ENCODE assay signal across 12 cellular contexts in the genomic region with DNA sequence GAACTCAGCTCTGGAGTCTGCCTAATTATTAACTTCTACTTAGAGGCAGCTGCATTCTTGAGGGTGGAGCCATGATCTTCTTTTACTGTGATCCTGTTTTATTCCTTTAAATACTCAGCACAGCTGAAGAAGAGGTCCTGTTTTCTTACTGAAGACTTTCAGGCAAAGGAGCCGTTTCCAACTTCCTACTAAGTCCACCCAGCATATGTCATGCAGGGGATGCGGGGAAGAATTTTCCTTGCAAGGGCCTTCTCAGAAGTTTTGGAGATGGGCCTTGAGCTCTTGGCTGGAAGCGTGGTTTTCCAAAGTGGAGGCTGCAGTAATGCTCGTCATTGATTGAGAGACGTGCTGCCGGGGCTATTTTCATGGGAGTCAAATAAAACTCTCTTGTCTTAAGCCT. TPM values are rescaled to one million over a fixed set of nuclear protein-coding genes. Genes with fewer than 3 reads are reported as not detected.
DNase-seq lines count a peak whose midpoint lies in the region; ATAC-seq and TF ChIP-seq lines count a peak whose summit lies in the region.
"Had no signal": no experiment of that assay in that cellular context is flagged by ENCODE, and none has a peak within 500 bp of the region (broad histone marks: within the 10 kb centered on the region; RNA-seq: fewer than 3 reads in every experiment).

No MANE protein-coding gene starts in this region.

- peaks cover 1% of the 10 kb centered on the region for H3K27me3 Mint-ChIP-seq in endodermal cell (ENCODE audit: insufficient read depth)

- H3K4me1 ChIP-seq in HUES48 (ENCODE audit: control insufficient read depth, insufficient read depth, low read length): peaks cover 81% of the 10 kb centered on the region
- no peaks in the 10 kb centered on the region for H3K4me1 ChIP-seq in endodermal cell (ENCODE audit: control insufficient read depth, insufficient read depth, low read length)
- H3K4me1 ChIP-seq in right lobe of liver: no peaks in the 10 kb centered on the region
- peaks cover 0 to 31% (median 14%) of the 10 kb centered on the region in 4 donors for H3K4me1 ChIP-seq in stomach
- H3K4me1 ChIP-seq: SJSA1 had no signal

- H3K4me3 Mint-ChIP-seq in endodermal cell: no peak overlapping the region
- H3K4me3 Mint-ChIP-seq: activated naive CD8-positive, alpha-beta T cell treated with anti-CD3 and anti-CD28 coated beads, Interleukin-2, amount 10 ng/mL, durations not matched to agents 7 days and 5 days had no signal

- no peak overlapping the region for H3K9ac ChIP-seq in HUES48 (ENCODE audit: low read depth, low read length)
- H3K9ac ChIP-seq in endodermal cell (ENCODE audit: extremely low read depth, low read length, poor library complexity, severe bottlenecking): no peak overlapping the region

- TF ChIP-seq CTCF in endodermal cell (conservative IDR thresholded peaks at IDR 0.05): no peak
- TF ChIP-seq CTCF in right lobe of liver (IDR thresholded peaks at IDR 0.05): no peak
- TF ChIP-seq CTCF in stomach (IDR thresholded peaks at IDR 0.05): no peak

- no peaks in the 10 kb centered on the region for H3K9me3 Mint-ChIP-seq in endodermal cell
- H3K9me3 Mint-ChIP-seq: activated naive CD8-positive, alpha-beta T cell treated with anti-CD3 and anti-CD28 coated beads, Interleukin-2, amount 10 ng/mL, durations not matched to agents 7 days and 5 days had no signal

- TF ChIP-seq EP300 in stomach (IDR thresholded peaks at IDR 0.05): no peak

- peaks cover 43% of the 10 kb centered on the region for H3K4me1 Mint-ChIP-seq in endodermal cell
- H3K4me1 Mint-ChIP-seq: activated naive CD8-positive, alpha-beta T cell treated with anti-CD3 and anti-CD28 coated beads, Interleukin-2, amount 10 ng/mL, durations not matched to agents 7 days and 5 days had no signal

- peaks cover 27% of the 10 kb centered on the region for H3K36me3 ChIP-seq in HUES48 (ENCODE audit: control insufficient read depth, insufficient read depth, low read length)
- no peaks in the 10 kb centered on the region for H3K36me3 ChIP-seq in endodermal cell (ENCODE audit: control insufficient read depth, insufficient read depth, low read length)
- no peaks in the 10 kb centered on the region for H3K36me3 ChIP-seq in right lobe of liver
- no peaks in the 10 kb centered on the region for H3K36me3 ChIP-seq in stomach

- no peaks in the 10 kb centered on the region for H3K27me3 ChIP-seq in HUES48 (ENCODE audit: control insufficient read depth, insufficient read depth, low read length)
- no peaks in the 10 kb centered on the region for H3K27me3 ChIP-seq in endodermal cell (ENCODE audit: control insufficient read depth, insufficient read depth, low read length, poor library complexity, severe bottlenecking)
- no peaks in the 10 kb centered on the region for H3K27me3 ChIP-seq in right lobe of liver
- H3K27me3 ChIP-seq in stomach: no peaks in the 10 kb centered on the region
- H3K27me3 ChIP-seq: SJSA1 had no signal

- H3K27ac Mint-ChIP-seq in endodermal cell: peak overlapping the region; percentile 40
- H3K27ac Mint-ChIP-seq: activated naive CD8-positive, alpha-beta T cell treated with anti-CD3 and anti-CD28 coated beads, Interleukin-2, amount 10 ng/mL, durations not matched to agents 7 days and 5 days had no signal

- H3K36me3 Mint-ChIP-seq in endodermal cell (ENCODE audit: low read depth): no peaks in the 10 kb centered on the region
- H3K36me3 Mint-ChIP-seq: activated naive CD8-positive, alpha-beta T cell treated with anti-CD3 and anti-CD28 coated beads, Interleukin-2, amount 10 ng/mL, durations not matched to agents 7 days and 5 days had no signal

- H3K27ac ChIP-seq in HUES48 (ENCODE audit: low read depth, low read length) (peak overlapping the region; percentile 2), endodermal cell (ENCODE audit: low read depth, low read length) (no peak overlapping the region), right lobe of liver (peak overlapping the region in 1 of 3 donors; percentile 11), stomach (peak overlapping the region in 4 of 5 donors; percentile 43 to 66 (median 52))
- H3K27ac ChIP-seq: SJSA1 had no signal

- H3K4me3 ChIP-seq in HUES48 (ENCODE audit: low read depth, low read length) (no peak overlapping the region), endodermal cell (ENCODE audit: low read length) (no peak overlapping the region), right lobe of liver (peak overlapping the region in 2 of 3 donors; percentile 8 to 23), stomach (peak overlapping the region in 3 of 4 donors; percentile 3 to 19 (median 15))
- H3K4me3 ChIP-seq: SJSA1 had no signal

- ATAC-seq in right lobe of liver (peak; percentile 39 to 72 (median 58)), GM21528 (IDR thresholded peaks at IDR 0.05; ENCODE audit: low FRiP score, unreplicated experiment) (no peak), GM18505 (IDR thresholded peaks at IDR 0.05; ENCODE audit: unreplicated experiment) (no peak)

- H3K9me3 ChIP-seq in HUES48 (ENCODE audit: control insufficient read depth, insufficient read depth, low read length) (no peaks in the 10 kb centered on the region), endodermal cell (ENCODE audit: control insufficient read depth, low read length) (no peaks in the 10 kb centered on the region), right lobe of liver (no peaks in the 10 kb centered on the region), stomach (no peaks in the 10 kb centered on the region)
- H3K9me3 ChIP-seq: SJSA1 had no signal

- intact Hi-C loops in right lobe of liver (cut with DNase I) (no loop called here), stomach (cut with DNase I; ENCODE audit: low total_unique reads) (no loop called here)

- TF ChIP-seq POLR2A in right lobe of liver (IDR thresholded peaks at IDR 0.05): no peak
- TF ChIP-seq POLR2A in stomach (IDR thresholded peaks at IDR 0.05): no peak
- TF ChIP-seq POLR2A in GM18505 (IDR thresholded peaks at IDR 0.05; ENCODE audit: borderline replicate concordance, extremely low read depth, insufficient read depth, insufficient read length): no peak

- DNase-seq in endodermal cell (no peak), right lobe of liver (peak in 1 of 3 donors; percentile 46), stomach (no peak), RPMI8226 (no peak)
- DNase-seq in activated T-cell treated with anti-CD3 and anti-CD28 coated beads, Interleukin-2, amount 50 U/mL, for 48 hours: no peak
- DNase-seq: activated naive CD8-positive, alpha-beta T cell treated with anti-CD3 and anti-CD28 coated beads, Interleukin-2, amount 10 ng/mL, durations not matched to agents 7 days and 5 days; HCEC 1CT; NCI-H2081 treated with DMSO at 0.1 percent for 48 hours had no signal

- WGBS in endodermal cell (ENCODE audit: insufficient coverage in 1 of 2, insufficient read length in 1 of 2), 2 experiments: 92 to 96% methylated on average over 4 to 6 of the region's 6 CpGs
- 60% methylated on average over 6 of the region's 6 CpGs for WGBS in right lobe of liver (ENCODE audit: insufficient coverage, low coverage, low lambda C conversion rate, missing lambda C conversion rate)
- WGBS in stomach, 5 donors: 38 to 51% (median 49%) methylated on average over 6 of the region's 6 CpGs

RNA-seq across cellular contexts. Expression of gene FGF2, which starts 27.8 kb away (rescaled TPM):
- 10 to 100 TPM; 12.5 to 18.5 TPM for total RNA-seq in endodermal cell
- 15.6 TPM for polyA plus RNA-seq in endodermal cell (2013, experiment 1 of 2)
- 9.1 TPM for polyA plus RNA-seq in endodermal cell (2013, experiment 2 of 2)
- 1 to 10 TPM in 3 of 6 experiments, under 1 TPM in 3; 0.88 to 1.6 (median 1.1) TPM for total RNA-seq in right lobe of liver
- 10 to 100 TPM in 3 of 5 donors, 1 to 10 TPM in 1, under 1 TPM in 1; 0.29 to 47.3 (median 29.2) TPM for total RNA-seq in stomach
- polyA plus RNA-seq in stomach: 1 to 10 TPM; 2.6 to 4.5 (median 3.5) TPM
- total RNA-seq: activated naive CD8-positive, alpha-beta T cell treated with anti-CD3 and anti-CD28 coated beads, Interleukin-2, amount 10 ng/mL, durations not matched to agents 7 days and 5 days had no signal

Comparison
In these comparisons a context has a peak if more than half of its experiments do, and no peak if none do; other contexts are left out.
1. H3K4me3 ChIP-seq: peak in right lobe of liver (2 of 3) and stomach (3 of 4); none in HUES48 (single experiment) and endodermal cell (single experiment).
2. ATAC-seq: peak in right lobe of liver (4 of 4); none in GM21528 (single experiment) and GM18505 (single experiment).